In genomic region chr2:176188969-176189665, GRCh38 we compare ENCODE assay signal across 9 cellular contexts. TPM values are rescaled to one million over a fixed set of nuclear protein-coding genes. Genes with fewer than 3 reads are reported as not detected.
DNase-seq lines count a peak whose midpoint lies in the region; ATAC-seq and TF ChIP-seq lines count a peak whose summit lies in the region.
"Had no signal": no experiment of that assay in that cellular context is flagged by ENCODE, and none has a peak within 500 bp of the region (broad histone marks: within the 10 kb centered on the region; RNA-seq: fewer than 3 reads in every experiment).

No MANE protein-coding gene starts in this region.

- no peak overlapping the region for H2BK5ac ChIP-seq in mesendoderm (ENCODE audit: low read length)

- H3K9me3 ChIP-seq in cardiac muscle cell (ENCODE audit: low read depth) (no peaks in the 10 kb centered on the region), body of pancreas (no peaks in the 10 kb centered on the region), uterus (no peaks in the 10 kb centered on the region)

- H4K5ac ChIP-seq in mesendoderm (ENCODE audit: low read length): no peak overlapping the region

- DNase-seq in cardiac muscle cell (ENCODE audit: low read depth in 1 of 2, low spot score in 1 of 2) (no peak), Right ventricle myocardium superior (no peak), body of pancreas (peak in 1 of 4 donors; percentile 14), mesendoderm (peak; percentile 42), uterus (no peak), Ammon's horn (ENCODE audit: low spot score) (no peak)

- peak overlapping the region; percentile 18 for H3K23ac ChIP-seq in mesendoderm (ENCODE audit: low read length)

- no peak overlapping the region for H2BK15ac ChIP-seq in mesendoderm (replicated peaks; ENCODE audit: low read depth)

- H4K8ac ChIP-seq in mesendoderm (ENCODE audit: low read depth, low read length): no peak overlapping the region

- intact Hi-C loops in Right ventricle myocardium superior (cut with DNase I) (no loop called here), body of pancreas (cut with DNase I) (no loop called here), uterus (cut with DNase I; ENCODE audit: low total_unique reads) (no loop called here)

- H3K56ac ChIP-seq in mesendoderm (ENCODE audit: low read length): no peak overlapping the region

- peak overlapping the region; percentile 33 for H3K4me3 ChIP-seq in cardiac muscle cell
- H3K4me3 ChIP-seq in body of pancreas: peak overlapping the region in 1 of 2 donors; percentile 12
- no peak overlapping the region for H3K4me3 ChIP-seq in mesendoderm (ENCODE audit: low read length)
- H3K4me3 ChIP-seq in uterus: peak overlapping the region; percentile 69 to 82

- TF ChIP-seq POLR2A in body of pancreas (IDR thresholded peaks at IDR 0.05) (no peak), uterus (IDR thresholded peaks at IDR 0.05) (no peak)

- no peak overlapping the region for H3K4ac ChIP-seq in mesendoderm (ENCODE audit: low read depth, low read length)

- peak overlapping the region; percentile 61 for H3K4me2 ChIP-seq in mesendoderm (ENCODE audit: low read length)

- WGBS in body of pancreas, 2 donors: 3 to 4% methylated on average over 23 to 71 of the region's 77 CpGs
- no CpG with 5 or more reads among the region's 77 CpGs for WGBS in mesendoderm (ENCODE audit: extremely low coverage, insufficient coverage, low lambda C conversion rate)

- H3K18ac ChIP-seq in mesendoderm (ENCODE audit: low read length): no peak overlapping the region

- H2AK5ac ChIP-seq in mesendoderm (ENCODE audit: low read length): no peak overlapping the region

- H3K4me1 ChIP-seq in cardiac muscle cell (ENCODE audit: low read depth) (no peaks in the 10 kb centered on the region), body of pancreas (peaks cover 34% of the 10 kb centered on the region), mesendoderm (ENCODE audit: control insufficient read depth, low read depth, low read length) (peaks cover 9% of the 10 kb centered on the region), uterus (peaks cover 0 to 9% of the 10 kb centered on the region in 2 donors)

- no peaks in the 10 kb centered on the region for H3K79me2 ChIP-seq in mesendoderm (ENCODE audit: control insufficient read depth, insufficient read depth, low read length)

- no peak overlapping the region for H2BK120ac ChIP-seq in mesendoderm (ENCODE audit: low read depth, low read length)

- H3K27ac ChIP-seq in cardiac muscle cell: no peak overlapping the region
- H3K27ac ChIP-seq in body of pancreas: no peak overlapping the region
- H3K27ac ChIP-seq in mesendoderm (ENCODE audit: low read depth, low read length): no peak overlapping the region
- peak overlapping the region; percentile 74 to 79 for H3K27ac ChIP-seq in uterus

- TF ChIP-seq CTCF in cardiac muscle cell (IDR thresholded peaks at IDR 0.05; ENCODE audit: low read depth, low read length) (no peak), body of pancreas (IDR thresholded peaks at IDR 0.05) (no peak), uterus (IDR thresholded peaks at IDR 0.05) (peak in 1 of 4 experiments; percentile 18)

- ATAC-seq in Right ventricle myocardium superior (ENCODE audit: poor library complexity) (no peak), body of pancreas (peak; percentile 16), GM21390 (IDR thresholded peaks at IDR 0.05; ENCODE audit: unreplicated experiment) (no peak), HG02852 (IDR thresholded peaks at IDR 0.05; ENCODE audit: unreplicated experiment) (no peak)

- H3K36me3 ChIP-seq in cardiac muscle cell: no peaks in the 10 kb centered on the region
- no peaks in the 10 kb centered on the region for H3K36me3 ChIP-seq in body of pancreas (replicated peaks in 1 of 2; ENCODE audit: insufficient read depth in 1 of 2, low read depth in 2 of 2)
- H3K36me3 ChIP-seq in mesendoderm (ENCODE audit: control insufficient read depth, insufficient read depth, low read length): no peaks in the 10 kb centered on the region
- no peaks in the 10 kb centered on the region for H3K36me3 ChIP-seq in uterus

- peaks cover 100% of the 10 kb centered on the region for H3K27me3 ChIP-seq in cardiac muscle cell
- H3K27me3 ChIP-seq in body of pancreas: peaks cover 4 to 27% of the 10 kb centered on the region in 2 donors
- H3K27me3 ChIP-seq in mesendoderm (ENCODE audit: insufficient read depth, low read length, poor library complexity): peaks cover 28% of the 10 kb centered on the region
- peaks cover 0 to 4% of the 10 kb centered on the region in 2 donors for H3K27me3 ChIP-seq in uterus

- H3K79me1 ChIP-seq in mesendoderm (ENCODE audit: low read length): no peaks in the 10 kb centered on the region

- H3K9ac ChIP-seq in mesendoderm (ENCODE audit: low read length): peak overlapping the region; percentile 4

RNA-seq across cellular contexts. Expression of gene HOXD1, which starts 0.6 kb away (rescaled TPM):
- total RNA-seq in cardiac muscle cell (not detected in 2 replicates), Right ventricle myocardium superior (not detected), body of pancreas (under 1 TPM in 1 of 2 donors, not detected in 1; 0.26 TPM), uterus (1 to 10 TPM in 1 of 4 donors, under 1 TPM in 2, not detected in 1; 0.21 to 2.9 (median 0.52) TPM)
- not detected in 2 replicates for polyA plus RNA-seq in cardiac muscle cell
- 0.27 TPM for polyA plus RNA-seq in mesendoderm (2013, experiment 1 of 2)
- polyA plus RNA-seq in mesendoderm (2013, experiment 2 of 2): 0.29 TPM
- total RNA-seq: myocyte had no signal

RNA-seq across cellular contexts. Expression of gene HOXD3, which starts 32.0 kb away (rescaled TPM):
- total RNA-seq in cardiac muscle cell (0.12 TPM in 1 of 2 replicates, not detected in the other), Right ventricle myocardium superior (0.38 TPM), body of pancreas (under 1 TPM in 1 of 2 donors, not detected in 1; 0.26 TPM), uterus (10 to 100 TPM; 14.7 to 61.2 (median 22.7) TPM)
- polyA plus RNA-seq in cardiac muscle cell: not detected in 2 replicates
- not detected for polyA plus RNA-seq in mesendoderm (2013, experiment 1 of 2)
- not detected for polyA plus RNA-seq in mesendoderm (2013, experiment 2 of 2)
- total RNA-seq: myocyte had no signal

RNA-seq across cellular contexts. Expression of gene HOXD4, which starts 37.8 kb away (rescaled TPM):
- not detected in 2 replicates for total RNA-seq in cardiac muscle cell
- not detected in 2 replicates for polyA plus RNA-seq in cardiac muscle cell
- total RNA-seq in Right ventricle myocardium superior: not detected
- under 1 TPM in 1 of 2 donors, not detected in 1; 0.78 TPM for total RNA-seq in body of pancreas
- polyA plus RNA-seq in mesendoderm (2013, experiment 1 of 2): not detected
- polyA plus RNA-seq in mesendoderm (2013, experiment 2 of 2): not detected
- 10 to 100 TPM in 2 of 4 donors, 1 to 10 TPM in 2; 6.8 to 41.6 (median 13.0) TPM for total RNA-seq in uterus
- total RNA-seq: myocyte had no signal

RNA-seq across cellular contexts. Expression of gene HOXD8, which starts 59.6 kb away (rescaled TPM):
- not detected in 2 replicates for total RNA-seq in cardiac muscle cell
- polyA plus RNA-seq in cardiac muscle cell: not detected in 2 replicates
- total RNA-seq in Right ventricle myocardium superior: 0.32 TPM
- total RNA-seq in body of pancreas: 1 to 10 TPM; 2.6 to 3.1 TPM
- not detected for polyA plus RNA-seq in mesendoderm (2013, experiment 1 of 2)
- polyA plus RNA-seq in mesendoderm (2013, experiment 2 of 2): not detected
- total RNA-seq in uterus: 10 to 100 TPM; 25.8 to 75.6 (median 48.0) TPM

Comparison
In these comparisons a context has a peak if more than half of its experiments do, and no peak if none do; other contexts are left out.
1. H3K27ac ChIP-seq: peak in uterus (2 of 2); none in cardiac muscle cell (single experiment), body of pancreas (0 of 4) and mesendoderm (single experiment).
2. RNA of gene HOXD3, which starts 32.0 kb away (total RNA-seq): 14.7 to 61.2 TPM in uterus; 0.38 TPM in Right ventricle myocardium superior (single experiment), 0.26 TPM in body of pancreas and 0.12 TPM in cardiac muscle cell; every median in the first group is over 10 times any median in the second.